In the genomic region with DNA sequence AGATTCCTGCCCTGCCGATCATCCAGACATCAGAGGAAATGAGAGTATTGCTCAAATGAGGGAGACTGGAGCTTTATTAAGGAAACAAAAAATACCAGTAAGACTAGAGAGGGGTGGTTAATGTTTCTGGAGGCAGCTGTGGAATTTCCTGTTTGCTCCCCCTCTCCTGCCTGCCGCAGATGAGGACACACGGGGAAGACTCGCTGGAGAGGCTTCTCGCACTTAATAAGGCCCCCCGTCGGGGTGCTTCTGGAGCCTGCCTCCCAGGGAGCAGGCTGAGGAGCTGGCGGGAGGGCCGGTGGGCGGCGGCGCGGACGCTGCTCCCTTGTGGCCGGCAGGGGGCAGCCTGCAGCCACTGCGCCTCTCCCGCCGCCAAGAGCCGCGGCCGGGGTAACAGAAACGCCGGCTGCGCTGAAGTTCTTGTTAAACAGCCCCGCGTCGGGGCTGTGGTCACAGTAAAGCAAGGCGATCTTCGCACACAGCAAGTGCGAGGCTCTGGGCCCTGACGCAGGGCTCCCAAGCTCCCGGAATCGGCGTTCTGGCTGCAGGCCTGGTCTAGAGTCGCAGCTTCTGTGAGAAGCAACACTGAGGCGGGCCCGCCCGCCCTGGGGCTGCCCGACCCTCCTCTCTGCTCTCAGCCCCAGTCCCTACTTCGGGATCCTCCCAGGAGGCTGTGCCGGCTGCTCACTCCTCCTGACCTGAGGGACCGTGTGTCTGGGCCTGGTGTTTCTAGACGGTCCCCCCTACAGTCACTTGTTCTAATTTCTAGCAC, we compare ENCODE assay signal across 2 cellular contexts.
A peak's percentile ranks its signal among the peaks of the same experiment; 100 is the strongest.
TF ChIP-seq lines count a peak whose summit lies in the region.

No MANE protein-coding gene starts in this region.

TF ChIP-seq in GM23338, 12 proteins besides CTCF, POLR2A, EP300 and RAD21:
- TF ChIP-seq JUNB (IDR thresholded peaks at IDR 0.05; ENCODE audit: unreplicated experiment) (no peak), CREB1 (CRISPR knock-in tag; IDR thresholded peaks at IDR 0.05; ENCODE audit: low read depth) (0 out of 2 replicates have a peak, but pooled peaks have one; percentile 8), EZH2phosphoT487 (IDR thresholded peaks at IDR 0.05; ENCODE audit: unreplicated experiment) (no peak), ZNF114 (CRISPR knock-in tag; IDR thresholded peaks at IDR 0.05) (no peak), NANOG (IDR thresholded peaks at IDR 0.05; ENCODE audit: borderline replicate concordance) (no peak)

TF ChIP-seq in H1, 55 proteins besides CTCF, POLR2A, EP300 and RAD21:
- no peak for TF ChIP-seq SP2 (IDR thresholded peaks at IDR 0.05; ENCODE audit: low read length)
- TF ChIP-seq RXRA (IDR thresholded peaks at IDR 0.05; ENCODE audit: insufficient read depth, low read depth, low read length) = no peak
- peak; percentile 70 for TF ChIP-seq TAF7 (optimal IDR thresholded peaks at IDR 0.05; ENCODE audit: borderline replicate concordance, low read depth, low read length)
- TF ChIP-seq RBBP5 (IDR thresholded peaks at IDR 0.05; ENCODE audit: borderline replicate concordance, low read depth, low read length) = no peak
- TF ChIP-seq CTBP2 (IDR thresholded peaks at IDR 0.05; ENCODE audit: borderline replicate concordance, insufficient read depth, insufficient read length, low read length) = no peak
- TF ChIP-seq SRF (IDR thresholded peaks at IDR 0.05; ENCODE audit: low read depth, low read length) = 0 out of 2 replicates have a peak, but pooled peaks have one; percentile 1
- TF ChIP-seq CEBPB (IDR thresholded peaks at IDR 0.05; ENCODE audit: low read depth, low read length) = peak; percentile 38; the same call in 1 of the 2 replicates
- TF ChIP-seq HDAC6 (IDR thresholded peaks at IDR 0.05; ENCODE audit: low read depth, low read length) = no peak
- no peak for TF ChIP-seq USF2 (IDR thresholded peaks at IDR 0.05; ENCODE audit: low read length)
- peak; percentile 14; the same call in 1 of the 2 replicates for TF ChIP-seq BACH1 (IDR thresholded peaks at IDR 0.05; ENCODE audit: low read length)
- TF ChIP-seq SUZ12 (IDR thresholded peaks at IDR 0.05; ENCODE audit: low read length) = no peak
- TF ChIP-seq GABPA (IDR thresholded peaks at IDR 0.05; ENCODE audit: borderline replicate concordance, insufficient read depth, low read length) = 0 out of 2 replicates have a peak, but pooled peaks have one; percentile 30
- peak; percentile 38 for TF ChIP-seq NANOG (IDR thresholded peaks at IDR 0.05; ENCODE audit: insufficient read depth, low read depth, low read length, poor library complexity, severe bottlenecking)
- TF ChIP-seq E2F6 (IDR thresholded peaks at IDR 0.05) = peak; percentile 78
- TF ChIP-seq, protein P1, sequence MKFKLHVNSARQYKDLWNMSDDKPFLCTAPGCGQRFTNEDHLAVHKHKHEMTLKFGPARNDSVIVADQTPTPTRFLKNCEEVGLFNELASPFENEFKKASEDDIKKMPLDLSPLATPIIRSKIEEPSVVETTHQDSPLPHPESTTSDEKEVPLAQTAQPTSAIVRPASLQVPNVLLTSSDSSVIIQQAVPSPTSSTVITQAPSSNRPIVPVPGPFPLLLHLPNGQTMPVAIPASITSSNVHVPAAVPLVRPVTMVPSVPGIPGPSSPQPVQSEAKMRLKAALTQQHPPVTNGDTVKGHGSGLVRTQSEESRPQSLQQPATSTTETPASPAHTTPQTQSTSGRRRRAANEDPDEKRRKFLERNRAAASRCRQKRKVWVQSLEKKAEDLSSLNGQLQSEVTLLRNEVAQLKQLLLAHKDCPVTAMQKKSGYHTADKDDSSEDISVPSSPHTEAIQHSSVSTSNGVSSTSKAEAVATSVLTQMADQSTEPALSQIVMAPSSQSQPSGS (IDR thresholded peaks at IDR 0.05; ENCODE audit: low read length) = peak; percentile 41; the same call in 1 of the 2 replicates
- TF ChIP-seq CREB1 (IDR thresholded peaks at IDR 0.05) = peak; percentile 44; the same call in 1 of the 2 replicates
- TF ChIP-seq SIN3A (conservative IDR thresholded peaks at IDR 0.05 in 1 of 2, IDR thresholded peaks at IDR 0.05 in 1 of 2; ENCODE audit: low read depth in 1 of 2, low read length in 2 of 2) = 0 out of 4 replicates have a peak, but pooled peaks have one; percentile 53 to 59
- TF ChIP-seq TBP (IDR thresholded peaks at IDR 0.05; ENCODE audit: low read depth, low read length) = peak; percentile 62; the same call in 1 of the 2 replicates
- no peak for TF ChIP-seq SP4 (IDR thresholded peaks at IDR 0.05; ENCODE audit: low read length)
- peak; percentile 73 for TF ChIP-seq YY1 (IDR thresholded peaks at IDR 0.05; ENCODE audit: low read depth, low read length)
- TF ChIP-seq, protein P2, sequence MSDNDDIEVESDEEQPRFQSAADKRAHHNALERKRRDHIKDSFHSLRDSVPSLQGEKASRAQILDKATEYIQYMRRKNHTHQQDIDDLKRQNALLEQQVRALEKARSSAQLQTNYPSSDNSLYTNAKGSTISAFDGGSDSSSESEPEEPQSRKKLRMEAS (IDR thresholded peaks at IDR 0.05) = peak; percentile 60
- no peak for TF ChIP-seq ASH2L (IDR thresholded peaks at IDR 0.05; ENCODE audit: low read length)
- TF ChIP-seq, protein P3, sequence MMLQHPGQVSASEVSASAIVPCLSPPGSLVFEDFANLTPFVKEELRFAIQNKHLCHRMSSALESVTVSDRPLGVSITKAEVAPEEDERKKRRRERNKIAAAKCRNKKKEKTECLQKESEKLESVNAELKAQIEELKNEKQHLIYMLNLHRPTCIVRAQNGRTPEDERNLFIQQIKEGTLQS (IDR thresholded peaks at IDR 0.05; ENCODE audit: insufficient read depth, low read depth, low read length) = no peak
- peak; percentile 63; the same call in 1 of the 2 replicates for TF ChIP-seq TAF1 (IDR thresholded peaks at IDR 0.05; ENCODE audit: low read depth, low read length)
- 0 out of 2 replicates have a peak, but pooled peaks have one; percentile 35 for TF ChIP-seq TCF12 (IDR thresholded peaks at IDR 0.05; ENCODE audit: low read depth, low read length)
- TF ChIP-seq GTF2F1 (IDR thresholded peaks at IDR 0.05; ENCODE audit: borderline replicate concordance, low read depth, low read length) = no peak
